ENCODE assay signal across 20 cellular contexts in the genomic region with DNA sequence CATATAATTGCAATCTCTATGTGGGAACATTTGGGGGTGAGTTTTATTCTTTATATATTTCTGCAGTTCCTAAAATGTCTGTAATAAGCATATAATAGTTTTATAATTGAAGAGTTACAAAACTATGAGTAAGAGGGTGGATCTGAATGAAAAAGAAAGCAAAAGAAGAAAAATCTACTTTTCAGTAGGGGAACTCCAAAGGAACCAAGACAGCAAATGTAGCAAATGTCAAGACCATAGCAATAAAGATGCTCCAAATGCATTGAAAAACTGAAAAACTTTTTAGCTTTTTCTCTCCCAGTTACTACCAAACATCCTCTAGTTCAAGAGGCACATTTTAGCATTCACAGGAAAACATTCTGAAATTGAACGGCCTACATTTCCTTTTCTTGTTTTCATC.
"Had no signal": no experiment of that assay in that cellular context is flagged by ENCODE, and none has a peak within 500 bp of the region (broad histone marks: within the 10 kb centered on the region; RNA-seq: fewer than 3 reads in every experiment).

No MANE protein-coding gene starts in this region.

- ATAC-seq: activated CD4-positive, CD25-positive, alpha-beta regulatory T cell treated with anti-CD3 and anti-CD28 coated beads, Interleukin-2, amount 50 U/mL, for 24 hours; activated naive CD8-positive, alpha-beta T cell treated with anti-CD3 and anti-CD28 coated beads, Interleukin-2, amount 50 U/mL, for 24 hours; effector memory CD8-positive, alpha-beta T cell; left lobe of liver; mucosa of descending colon; naive thymus-derived CD8-positive, alpha-beta T cell had no signal

- H3K9me3 Mint-ChIP-seq: activated naive CD8-positive, alpha-beta T cell treated with anti-CD3 and anti-CD28 coated beads, Interleukin-2, amount 50 U/mL, for 24 hours; dendritic cell treated with granulocyte-macrophage colony-stimulating factor and Interleukin-4, amounts not matched to agents 40 ng/mL and 50 ng/mL, for 4 days; effector memory CD8-positive, alpha-beta T cell had no signal

- H3K4me1 ChIP-seq: ascending aorta, breast epithelium had no signal

- H3K27ac ChIP-seq: ascending aorta, breast epithelium, epithelial cell of prostate had no signal

- DNase-seq: activated CD4-positive, alpha-beta T cell treated with anti-CD3 and anti-CD28 coated beads, Interleukin-2, amount 50 U/mL, for 1 hour; activated CD8-positive, alpha-beta memory T cell treated with anti-CD3 and anti-CD28 coated beads for 24 hours; activated naive CD4-positive, alpha-beta T cell; activated naive CD8-positive, alpha-beta T cell treated with anti-CD3 and anti-CD28 coated beads, Interleukin-2, amount 50 U/mL, for 24 hours; cerebellar nuclear complex; effector memory CD8-positive, alpha-beta T cell; islet precursor cell; mucosa of descending colon; naive thymus-derived CD8-positive, alpha-beta T cell; stimulated activated CD4-positive, alpha-beta T cell treated with anti-CD3 and anti-CD28 coated beads, Interleukin-4, amount 100 ng/mL, for 24 hours; stimulated activated naive CD4-positive, alpha-beta T cell treated with Interleukin-2 at 50 U/mL for 16 hours; SW 1271; T-helper 9 cell; trophoblast cell had no signal

- H3K27ac Mint-ChIP-seq: activated naive CD8-positive, alpha-beta T cell treated with anti-CD3 and anti-CD28 coated beads, Interleukin-2, amount 50 U/mL, for 24 hours; dendritic cell treated with granulocyte-macrophage colony-stimulating factor and Interleukin-4, amounts not matched to agents 40 ng/mL and 50 ng/mL, for 4 days had no signal

- H3K36me3 ChIP-seq: ascending aorta, breast epithelium had no signal

- H3K4me3 ChIP-seq: ascending aorta, breast epithelium, mucosa of descending colon had no signal

- H3K4me3 Mint-ChIP-seq: activated naive CD8-positive, alpha-beta T cell treated with anti-CD3 and anti-CD28 coated beads, Interleukin-2, amount 50 U/mL, for 24 hours; dendritic cell treated with granulocyte-macrophage colony-stimulating factor and Interleukin-4, amounts not matched to agents 40 ng/mL and 50 ng/mL, for 4 days; effector memory CD8-positive, alpha-beta T cell; naive thymus-derived CD8-positive, alpha-beta T cell had no signal

- H3K27me3 ChIP-seq: ascending aorta, breast epithelium had no signal

- H3K27me3 Mint-ChIP-seq: activated naive CD8-positive, alpha-beta T cell treated with anti-CD3 and anti-CD28 coated beads, Interleukin-2, amount 50 U/mL, for 24 hours; dendritic cell treated with granulocyte-macrophage colony-stimulating factor and Interleukin-4, amounts not matched to agents 40 ng/mL and 50 ng/mL, for 4 days had no signal

- H3K9me3 ChIP-seq: ascending aorta, breast epithelium, mucosa of descending colon had no signal
